1 cellular context compared by ENCODE assay signal in the genomic region with DNA sequence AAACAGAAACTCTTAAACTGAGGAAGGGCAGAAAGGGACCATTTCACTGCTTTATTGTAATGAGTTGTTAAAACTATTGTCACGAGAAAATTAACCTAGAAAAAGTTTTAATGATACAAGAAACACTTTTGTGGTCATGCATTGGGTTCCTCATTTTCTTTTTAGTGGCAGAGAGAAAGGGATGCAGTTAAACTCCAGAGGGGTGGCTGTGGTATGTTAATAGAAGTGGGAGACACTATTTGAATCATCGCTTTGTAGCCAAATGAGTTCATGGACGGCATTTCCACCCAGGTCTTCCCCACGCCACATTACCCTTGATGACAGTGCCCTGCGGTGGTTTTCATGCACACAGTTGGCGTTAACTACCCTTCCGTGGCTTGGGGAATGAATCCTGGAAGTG.
TF ChIP-seq lines count a peak whose summit lies in the region.

No MANE protein-coding gene starts in this region.

TF ChIP-seq in GM12878, 131 proteins besides CTCF, POLR2A, EP300 and RAD21 (continued from another document):
- peak; percentile 45; the same call in 1 of the 2 replicates for TF ChIP-seq BCL11A (IDR thresholded peaks at IDR 0.05; ENCODE audit: low read depth, low read length)
- peak; percentile 61 for TF ChIP-seq MTA2 (IDR thresholded peaks at IDR 0.05; ENCODE audit: low read depth)
- TF ChIP-seq IKZF2 (IDR thresholded peaks at IDR 0.05): peak in 1 of 2 experiments; percentile 15; a peak in 1 of 4 replicates
